ENCODE assay signal across 8 cellular contexts in the genomic region with DNA sequence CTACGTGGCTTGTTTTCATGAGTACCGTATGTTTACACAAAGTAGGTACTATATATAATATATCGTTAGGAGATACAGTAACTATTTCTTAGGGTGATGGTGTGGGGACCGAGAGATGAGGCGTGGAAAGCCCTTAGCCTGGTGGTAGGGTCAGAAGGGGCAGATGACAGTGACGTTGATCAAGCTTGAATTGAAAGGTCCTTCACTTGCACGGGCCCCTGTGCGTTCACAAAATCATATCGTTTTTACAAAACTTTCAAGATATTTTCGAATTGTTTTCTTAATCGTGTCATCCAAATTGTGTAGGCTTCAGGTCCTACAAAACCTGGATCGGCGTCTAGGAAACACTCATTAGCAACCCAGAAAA. TPM values are rescaled to one million over a fixed set of nuclear protein-coding genes. Genes with fewer than 3 reads are reported as not detected.
DNase-seq lines count a peak whose midpoint lies in the region; ATAC-seq and TF ChIP-seq lines count a peak whose summit lies in the region.

No MANE protein-coding gene starts in this region.

- peak overlapping the region; percentile 85 for H3K9ac ChIP-seq in SK-N-MC (ENCODE audit: insufficient read length)

- intact Hi-C loops in prostate gland (cut with DNase I), result loop anchor here (10.0 kb wide), 1 partner anchor 367 kb away; no protein-coding TSS in a partner anchor

- no peaks in the 10 kb centered on the region for H3K4me1 ChIP-seq in prostate gland (replicated peaks)

- DNase-seq in GM06990 (ENCODE audit: extremely low read depth, insufficient read length) (no peak), SK-N-MC (ENCODE audit: low read depth, low spot score) (no peak), fibroblast of the aortic adventitia (ENCODE audit: low read depth) (no peak), prostate gland (ENCODE audit: low spot score) (no peak), epidermal melanocyte (ENCODE audit: insufficient read length, low spot score) (no peak), amniotic stem cell (lab: John Stamatoyannopoulos, UW) (no peak)
- no peak for DNase-seq in activated CD4-positive, alpha-beta T cell treated with anti-CD3 and anti-CD28 coated beads, Interleukin-2, amount 50 U/mL, for 1 hour

- H3K36me3 ChIP-seq in GM06990 (ENCODE audit: control insufficient read depth, insufficient read depth, low read length), result no peaks in the 10 kb centered on the region
- peaks cover 9% of the 10 kb centered on the region for H3K36me3 ChIP-seq in SK-N-MC (ENCODE audit: insufficient read depth, low read length)
- H3K36me3 ChIP-seq in prostate gland, result no peaks in the 10 kb centered on the region

- TF ChIP-seq POLR2A in prostate gland (IDR thresholded peaks at IDR 0.05), result no peak

- 45% methylated on average over 13 of the region's 13 CpGs for WGBS in prostate gland

- H3K9me3 ChIP-seq in SK-N-MC (ENCODE audit: low read depth, low read length), result no peaks in the 10 kb centered on the region; the same call in 1 of the 2 replicates
- no peaks in the 10 kb centered on the region for H3K9me3 ChIP-seq in prostate gland

- H3K27ac ChIP-seq in SK-N-MC, result peak overlapping the region; percentile 92
- peak overlapping the region; percentile 90 to 97 for H3K27ac ChIP-seq in prostate gland

- ATAC-seq in GM18873 (IDR thresholded peaks at IDR 0.05; ENCODE audit: low FRiP score, unreplicated experiment), result no peak

- H3K27me3 ChIP-seq in GM06990 (replicated peaks; ENCODE audit: control insufficient read depth, insufficient read depth, low read length), result no peaks in the 10 kb centered on the region
- H3K27me3 ChIP-seq in prostate gland (replicated peaks; ENCODE audit: insufficient read depth), result no peaks in the 10 kb centered on the region

- H3K4me3 ChIP-seq in GM06990 (replicated peaks; ENCODE audit: low read depth, low read length) (peak overlapping the region; percentile 84), SK-N-MC (peak overlapping the region; percentile 90), fibroblast of the aortic adventitia (ENCODE audit: low read depth, low read length) (peak overlapping the region; percentile 85), prostate gland (peak overlapping the region; percentile 75 to 77)

- TF ChIP-seq CTCF in GM06990 (IDR thresholded peaks at IDR 0.05; ENCODE audit: insufficient read depth, low read length, poor library complexity, severe bottlenecking) (no peak), fibroblast of the aortic adventitia (IDR thresholded peaks at IDR 0.05; ENCODE audit: insufficient read depth, low read length) (no peak), prostate gland (IDR thresholded peaks at IDR 0.05) (no peak)

RNA-seq across cellular contexts. Expression of a gene that starts 0.9 kb away (rescaled TPM):
- total RNA-seq in fibroblast of the aortic adventitia (ENCODE audit: low replicate concordance) (22.3 and 33.2 TPM in 2 replicates), prostate gland (10 to 100 TPM; 22.6 to 41.4 TPM)
